In genomic region chr4:153929651-153930050, GRCh38 we compare ENCODE assay signal across 23 cellular contexts.
DNase-seq lines count a peak whose midpoint lies in the region; FAIRE-seq and TF ChIP-seq lines count a peak whose summit lies in the region.
"Had no signal": no experiment of that assay in that cellular context is flagged by ENCODE, and none has a peak within 500 bp of the region (broad histone marks: within the 10 kb centered on the region; RNA-seq: fewer than 3 reads in every experiment).

No MANE protein-coding gene starts in this region.

- H3K4me2 ChIP-seq in astrocyte (ENCODE audit: low read length), result peak overlapping the region; percentile 43
- H3K4me2 ChIP-seq: BLaER1 had no signal

- H3K4me3 ChIP-seq in astrocyte (ENCODE audit: insufficient read depth, low read depth, low read length) (no peak overlapping the region), neuron (ENCODE audit: low read length) (peak overlapping the region; percentile 23), WERI-Rb-1 (ENCODE audit: low read depth, low read length) (no peak overlapping the region)
- H3K4me3 ChIP-seq: BLaER1, left lung, mucosa of descending colon, skin epidermis had no signal

- H3K4me1 ChIP-seq in astrocyte (ENCODE audit: insufficient read depth, low read length) (peaks cover 3% of the 10 kb centered on the region), neuron (ENCODE audit: insufficient read depth, low read length) (peaks cover 35% of the 10 kb centered on the region)
- H3K4me1 ChIP-seq: BLaER1 had no signal

- no peak overlapping the region for H3K4me3 Mint-ChIP-seq in astrocyte (ENCODE audit: unreplicated experiment)
- H3K4me3 Mint-ChIP-seq: immature natural killer cell had no signal

- no peaks in the 10 kb centered on the region for H3K9me3 ChIP-seq in astrocyte (ENCODE audit: insufficient read depth, low read depth, low read length)
- no peaks in the 10 kb centered on the region for H3K9me3 ChIP-seq in neuron (ENCODE audit: low read length)
- H3K9me3 ChIP-seq in WERI-Rb-1 (ENCODE audit: severe bottlenecking), result no peaks in the 10 kb centered on the region
- H3K9me3 ChIP-seq: BLaER1, left lung, mucosa of descending colon had no signal

- H3K79me2 ChIP-seq in astrocyte (ENCODE audit: insufficient read depth, low read length), result no peaks in the 10 kb centered on the region

- no peak for TF ChIP-seq CTCF in astrocyte (IDR thresholded peaks at IDR 0.05; ENCODE audit: insufficient read depth, low read depth, low read length)
- TF ChIP-seq CTCF in WERI-Rb-1 (IDR thresholded peaks at IDR 0.05; ENCODE audit: low read depth, low read length), result no peak

- H3K36me3 ChIP-seq in astrocyte (ENCODE audit: insufficient read depth, low read length) (no peaks in the 10 kb centered on the region), neuron (ENCODE audit: insufficient read depth, low read length) (no peaks in the 10 kb centered on the region), WERI-Rb-1 (no peaks in the 10 kb centered on the region)
- H3K36me3 ChIP-seq: BLaER1, left lung had no signal

- H3K9ac ChIP-seq in astrocyte (ENCODE audit: low read length), result peak overlapping the region; percentile 20
- H3K9ac ChIP-seq: BLaER1 had no signal

- H3K27ac Mint-ChIP-seq in astrocyte (ENCODE audit: unreplicated experiment), result no peak overlapping the region
- H3K27ac Mint-ChIP-seq: immature natural killer cell had no signal

- DNase-seq in Ammon's horn (ENCODE audit: low spot score) (peak; percentile 33), astrocyte (ENCODE audit: low read depth) (no peak), globus pallidus (ENCODE audit: low spot score) (peak; percentile 27), NCI-H1694 (lab: John Stamatoyannopoulos, UW) (no peak), HK-2 (ENCODE audit: unreplicated experiment) (no peak), HTR-8/SVneo (ENCODE audit: insufficient read length, low spot score) (no peak), WERI-Rb-1 (no peak)
- DNase-seq: activated CD4-positive, alpha-beta T cell treated with anti-CD3 and anti-CD28 coated beads, Interleukin-2, amount 50 U/mL, for 1 hour; activated naive CD4-positive, alpha-beta T cell treated with anti-CD3 and anti-CD28 coated beads, Interleukin-2, amount 50 U/mL, for 16 hours; central memory CD4-positive, alpha-beta T cell; effector CD8-positive, alpha-beta T cell; foreskin melanocyte; immature natural killer cell; left lung; mucosa of descending colon; NCI-H1092 treated with DMSO at 0.1 percent for 48 hours; NCI-H2029; NCI-H345; NCI-H774 had no signal

- H3K4me1 Mint-ChIP-seq in astrocyte (ENCODE audit: low read depth, unreplicated experiment), result peaks cover 27% of the 10 kb centered on the region
- H3K4me1 Mint-ChIP-seq: immature natural killer cell had no signal

- H2AFZ ChIP-seq in astrocyte (ENCODE audit: low read depth, low read length) (peak overlapping the region; percentile 38), neuron (ENCODE audit: low read depth, low read length) (no peak overlapping the region)

- no peaks in the 10 kb centered on the region for H3K9me3 Mint-ChIP-seq in astrocyte (ENCODE audit: unreplicated experiment)
- H3K9me3 Mint-ChIP-seq: immature natural killer cell had no signal

- H4K20me1 ChIP-seq in astrocyte (ENCODE audit: insufficient read depth, low read length), result no peaks in the 10 kb centered on the region
- H4K20me1 ChIP-seq: BLaER1 had no signal

- no peaks in the 10 kb centered on the region for H3K27me3 Mint-ChIP-seq in astrocyte (ENCODE audit: low read depth, unreplicated experiment)

- FAIRE-seq in astrocyte (lab: Jason Lieb, UNC), result no peak
- no peak for FAIRE-seq in HTR-8/SVneo (lab: Jason Lieb, UNC)

- no peaks in the 10 kb centered on the region for H3K36me3 Mint-ChIP-seq in astrocyte (ENCODE audit: low read depth, unreplicated experiment)
- H3K36me3 Mint-ChIP-seq: immature natural killer cell had no signal

- H3K27me3 ChIP-seq in astrocyte (ENCODE audit: insufficient read depth, low read length) (no peaks in the 10 kb centered on the region), neuron (ENCODE audit: insufficient read depth, low read length) (no peaks in the 10 kb centered on the region), WERI-Rb-1 (ENCODE audit: insufficient read depth, low read depth, severe bottlenecking) (no peaks in the 10 kb centered on the region)
- H3K27me3 ChIP-seq: BLaER1, left lung had no signal

- H3K27ac ChIP-seq in astrocyte (ENCODE audit: low read depth, low read length) (no peak overlapping the region), WERI-Rb-1 (no peak overlapping the region)
- H3K27ac ChIP-seq: BLaER1, left lung, VCaP had no signal

Comparison
In these comparisons a context has a peak if more than half of its experiments do, and no peak if none do; other contexts are left out.
1. DNase-seq: peak in Ammon's horn (single experiment) and globus pallidus (single experiment); none in astrocyte (single experiment), NCI-H1694 (single experiment), HK-2 (single experiment), HTR-8/SVneo (single experiment) and WERI-Rb-1 (single experiment).